In the genomic region with DNA sequence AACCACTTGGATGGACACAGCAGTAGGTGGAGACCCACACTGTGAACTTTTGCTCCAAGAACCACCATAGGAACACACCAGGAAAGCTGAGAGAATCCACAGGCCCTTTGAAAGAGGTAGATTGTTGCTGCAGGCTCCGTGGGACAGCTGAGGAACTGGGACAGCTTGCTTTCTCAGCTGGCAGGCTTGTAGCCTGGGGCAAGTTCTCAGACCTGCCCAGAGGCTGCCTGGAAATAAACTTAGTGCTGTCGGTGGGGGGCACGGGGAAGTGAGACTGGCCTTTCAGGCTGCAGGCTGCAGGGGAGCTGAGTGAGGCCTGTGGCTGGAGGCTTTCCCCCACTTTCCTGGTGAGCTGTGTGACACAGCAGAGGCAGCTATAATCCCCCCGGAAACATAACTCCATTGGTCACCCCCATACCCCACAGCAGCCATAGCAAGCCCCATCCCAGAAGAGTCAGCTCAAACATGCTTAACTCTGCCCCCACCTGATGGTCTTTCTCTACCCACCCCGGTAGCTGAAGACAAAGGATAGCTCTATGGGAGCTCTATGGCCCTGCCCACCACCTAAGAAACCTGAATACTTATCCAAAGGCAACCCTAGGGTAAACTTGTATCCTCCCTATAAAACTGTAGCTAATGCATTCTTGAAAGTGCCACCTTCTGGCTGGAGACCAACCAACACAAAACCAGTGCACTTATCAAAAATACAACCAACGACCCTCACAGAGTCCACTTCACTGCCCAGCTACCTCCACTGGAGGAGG, we compare ENCODE assay signal across 1 cellular context.
TF ChIP-seq lines count a peak whose summit lies in the region.

No MANE protein-coding gene starts in this region.

TF ChIP-seq in WTC11, 78 proteins besides CTCF, POLR2A, EP300 and RAD21 (continued from another document):
- TF ChIP-seq, protein P1, sequence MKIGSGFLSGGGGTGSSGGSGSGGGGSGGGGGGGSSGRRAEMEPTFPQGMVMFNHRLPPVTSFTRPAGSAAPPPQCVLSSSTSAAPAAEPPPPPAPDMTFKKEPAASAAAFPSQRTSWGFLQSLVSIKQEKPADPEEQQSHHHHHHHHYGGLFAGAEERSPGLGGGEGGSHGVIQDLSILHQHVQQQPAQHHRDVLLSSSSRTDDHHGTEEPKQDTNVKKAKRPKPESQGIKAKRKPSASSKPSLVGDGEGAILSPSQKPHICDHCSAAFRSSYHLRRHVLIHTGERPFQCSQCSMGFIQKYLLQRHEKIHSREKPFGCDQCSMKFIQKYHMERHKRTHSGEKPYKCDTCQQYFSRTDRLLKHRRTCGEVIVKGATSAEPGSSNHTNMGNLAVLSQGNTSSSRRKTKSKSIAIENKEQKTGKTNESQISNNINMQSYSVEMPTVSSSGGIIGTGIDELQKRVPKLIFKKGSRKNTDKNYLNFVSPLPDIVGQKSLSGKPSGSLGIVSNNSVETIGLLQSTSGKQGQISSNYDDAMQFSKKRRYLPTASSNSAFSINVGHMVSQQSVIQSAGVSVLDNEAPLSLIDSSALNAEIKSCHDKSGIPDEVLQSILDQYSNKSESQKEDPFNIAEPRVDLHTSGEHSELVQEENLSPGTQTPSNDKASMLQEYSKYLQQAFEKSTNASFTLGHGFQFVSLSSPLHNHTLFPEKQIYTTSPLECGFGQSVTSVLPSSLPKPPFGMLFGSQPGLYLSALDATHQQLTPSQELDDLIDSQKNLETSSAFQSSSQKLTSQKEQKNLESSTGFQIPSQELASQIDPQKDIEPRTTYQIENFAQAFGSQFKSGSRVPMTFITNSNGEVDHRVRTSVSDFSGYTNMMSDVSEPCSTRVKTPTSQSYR (CRISPR knock-in tag; IDR thresholded peaks at IDR 0.05) = no peak
- TF ChIP-seq, protein P2, sequence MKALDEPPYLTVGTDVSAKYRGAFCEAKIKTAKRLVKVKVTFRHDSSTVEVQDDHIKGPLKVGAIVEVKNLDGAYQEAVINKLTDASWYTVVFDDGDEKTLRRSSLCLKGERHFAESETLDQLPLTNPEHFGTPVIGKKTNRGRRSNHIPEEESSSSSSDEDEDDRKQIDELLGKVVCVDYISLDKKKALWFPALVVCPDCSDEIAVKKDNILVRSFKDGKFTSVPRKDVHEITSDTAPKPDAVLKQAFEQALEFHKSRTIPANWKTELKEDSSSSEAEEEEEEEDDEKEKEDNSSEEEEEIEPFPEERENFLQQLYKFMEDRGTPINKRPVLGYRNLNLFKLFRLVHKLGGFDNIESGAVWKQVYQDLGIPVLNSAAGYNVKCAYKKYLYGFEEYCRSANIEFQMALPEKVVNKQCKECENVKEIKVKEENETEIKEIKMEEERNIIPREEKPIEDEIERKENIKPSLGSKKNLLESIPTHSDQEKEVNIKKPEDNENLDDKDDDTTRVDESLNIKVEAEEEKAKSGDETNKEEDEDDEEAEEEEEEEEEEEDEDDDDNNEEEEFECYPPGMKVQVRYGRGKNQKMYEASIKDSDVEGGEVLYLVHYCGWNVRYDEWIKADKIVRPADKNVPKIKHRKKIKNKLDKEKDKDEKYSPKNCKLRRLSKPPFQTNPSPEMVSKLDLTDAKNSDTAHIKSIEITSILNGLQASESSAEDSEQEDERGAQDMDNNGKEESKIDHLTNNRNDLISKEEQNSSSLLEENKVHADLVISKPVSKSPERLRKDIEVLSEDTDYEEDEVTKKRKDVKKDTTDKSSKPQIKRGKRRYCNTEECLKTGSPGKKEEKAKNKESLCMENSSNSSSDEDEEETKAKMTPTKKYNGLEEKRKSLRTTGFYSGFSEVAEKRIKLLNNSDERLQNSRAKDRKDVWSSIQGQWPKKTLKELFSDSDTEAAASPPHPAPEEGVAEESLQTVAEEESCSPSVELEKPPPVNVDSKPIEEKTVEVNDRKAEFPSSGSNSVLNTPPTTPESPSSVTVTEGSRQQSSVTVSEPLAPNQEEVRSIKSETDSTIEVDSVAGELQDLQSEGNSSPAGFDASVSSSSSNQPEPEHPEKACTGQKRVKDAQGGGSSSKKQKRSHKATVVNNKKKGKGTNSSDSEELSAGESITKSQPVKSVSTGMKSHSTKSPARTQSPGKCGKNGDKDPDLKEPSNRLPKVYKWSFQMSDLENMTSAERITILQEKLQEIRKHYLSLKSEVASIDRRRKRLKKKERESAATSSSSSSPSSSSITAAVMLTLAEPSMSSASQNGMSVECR (CRISPR knock-in tag; IDR thresholded peaks at IDR 0.05; ENCODE audit: borderline replicate concordance) = no peak
- no peak for TF ChIP-seq NR1H2 (CRISPR knock-in tag; IDR thresholded peaks at IDR 0.05)
- TF ChIP-seq, protein P3, sequence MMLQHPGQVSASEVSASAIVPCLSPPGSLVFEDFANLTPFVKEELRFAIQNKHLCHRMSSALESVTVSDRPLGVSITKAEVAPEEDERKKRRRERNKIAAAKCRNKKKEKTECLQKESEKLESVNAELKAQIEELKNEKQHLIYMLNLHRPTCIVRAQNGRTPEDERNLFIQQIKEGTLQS (CRISPR knock-in tag; conservative IDR thresholded peaks at IDR 0.05) = no peak
- TF ChIP-seq, protein P4, sequence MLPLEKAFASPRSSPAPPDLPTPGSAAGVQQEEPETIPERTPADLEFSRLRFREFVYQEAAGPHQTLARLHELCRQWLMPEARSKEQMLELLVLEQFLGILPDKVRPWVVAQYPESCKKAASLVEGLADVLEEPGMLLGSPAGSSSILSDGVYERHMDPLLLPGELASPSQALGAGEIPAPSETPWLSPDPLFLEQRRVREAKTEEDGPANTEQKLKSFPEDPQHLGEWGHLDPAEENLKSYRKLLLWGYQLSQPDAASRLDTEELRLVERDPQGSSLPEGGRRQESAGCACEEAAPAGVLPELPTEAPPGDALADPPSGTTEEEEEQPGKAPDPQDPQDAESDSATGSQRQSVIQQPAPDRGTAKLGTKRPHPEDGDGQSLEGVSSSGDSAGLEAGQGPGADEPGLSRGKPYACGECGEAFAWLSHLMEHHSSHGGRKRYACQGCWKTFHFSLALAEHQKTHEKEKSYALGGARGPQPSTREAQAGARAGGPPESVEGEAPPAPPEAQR (CRISPR knock-in tag; IDR thresholded peaks at IDR 0.05) = no peak
- no peak for TF ChIP-seq ZNF416 (CRISPR knock-in tag; IDR thresholded peaks at IDR 0.05)
- TF ChIP-seq, protein P5, sequence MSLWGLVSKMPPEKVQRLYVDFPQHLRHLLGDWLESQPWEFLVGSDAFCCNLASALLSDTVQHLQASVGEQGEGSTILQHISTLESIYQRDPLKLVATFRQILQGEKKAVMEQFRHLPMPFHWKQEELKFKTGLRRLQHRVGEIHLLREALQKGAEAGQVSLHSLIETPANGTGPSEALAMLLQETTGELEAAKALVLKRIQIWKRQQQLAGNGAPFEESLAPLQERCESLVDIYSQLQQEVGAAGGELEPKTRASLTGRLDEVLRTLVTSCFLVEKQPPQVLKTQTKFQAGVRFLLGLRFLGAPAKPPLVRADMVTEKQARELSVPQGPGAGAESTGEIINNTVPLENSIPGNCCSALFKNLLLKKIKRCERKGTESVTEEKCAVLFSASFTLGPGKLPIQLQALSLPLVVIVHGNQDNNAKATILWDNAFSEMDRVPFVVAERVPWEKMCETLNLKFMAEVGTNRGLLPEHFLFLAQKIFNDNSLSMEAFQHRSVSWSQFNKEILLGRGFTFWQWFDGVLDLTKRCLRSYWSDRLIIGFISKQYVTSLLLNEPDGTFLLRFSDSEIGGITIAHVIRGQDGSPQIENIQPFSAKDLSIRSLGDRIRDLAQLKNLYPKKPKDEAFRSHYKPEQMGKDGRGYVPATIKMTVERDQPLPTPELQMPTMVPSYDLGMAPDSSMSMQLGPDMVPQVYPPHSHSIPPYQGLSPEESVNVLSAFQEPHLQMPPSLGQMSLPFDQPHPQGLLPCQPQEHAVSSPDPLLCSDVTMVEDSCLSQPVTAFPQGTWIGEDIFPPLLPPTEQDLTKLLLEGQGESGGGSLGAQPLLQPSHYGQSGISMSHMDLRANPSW (CRISPR knock-in tag; conservative IDR thresholded peaks at IDR 0.05; ENCODE audit: low read depth) = no peak
- TF ChIP-seq ZNF317 (CRISPR knock-in tag; IDR thresholded peaks at IDR 0.05; ENCODE audit: borderline replicate concordance, low read depth) = no peak
- TF ChIP-seq, protein P6, sequence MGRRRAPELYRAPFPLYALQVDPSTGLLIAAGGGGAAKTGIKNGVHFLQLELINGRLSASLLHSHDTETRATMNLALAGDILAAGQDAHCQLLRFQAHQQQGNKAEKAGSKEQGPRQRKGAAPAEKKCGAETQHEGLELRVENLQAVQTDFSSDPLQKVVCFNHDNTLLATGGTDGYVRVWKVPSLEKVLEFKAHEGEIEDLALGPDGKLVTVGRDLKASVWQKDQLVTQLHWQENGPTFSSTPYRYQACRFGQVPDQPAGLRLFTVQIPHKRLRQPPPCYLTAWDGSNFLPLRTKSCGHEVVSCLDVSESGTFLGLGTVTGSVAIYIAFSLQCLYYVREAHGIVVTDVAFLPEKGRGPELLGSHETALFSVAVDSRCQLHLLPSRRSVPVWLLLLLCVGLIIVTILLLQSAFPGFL (CRISPR knock-in tag; IDR thresholded peaks at IDR 0.05; ENCODE audit: borderline replicate concordance) = no peak
- TF ChIP-seq, protein P7, sequence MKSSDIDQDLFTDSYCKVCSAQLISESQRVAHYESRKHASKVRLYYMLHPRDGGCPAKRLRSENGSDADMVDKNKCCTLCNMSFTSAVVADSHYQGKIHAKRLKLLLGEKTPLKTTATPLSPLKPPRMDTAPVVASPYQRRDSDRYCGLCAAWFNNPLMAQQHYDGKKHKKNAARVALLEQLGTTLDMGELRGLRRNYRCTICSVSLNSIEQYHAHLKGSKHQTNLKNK (CRISPR knock-in tag; IDR thresholded peaks at IDR 0.05) = no peak
- no peak for TF ChIP-seq ZNF232 (CRISPR knock-in tag; IDR thresholded peaks at IDR 0.05)
- no peak for TF ChIP-seq PRRX2 (CRISPR knock-in tag; IDR thresholded peaks at IDR 0.05)
- TF ChIP-seq, protein P8, sequence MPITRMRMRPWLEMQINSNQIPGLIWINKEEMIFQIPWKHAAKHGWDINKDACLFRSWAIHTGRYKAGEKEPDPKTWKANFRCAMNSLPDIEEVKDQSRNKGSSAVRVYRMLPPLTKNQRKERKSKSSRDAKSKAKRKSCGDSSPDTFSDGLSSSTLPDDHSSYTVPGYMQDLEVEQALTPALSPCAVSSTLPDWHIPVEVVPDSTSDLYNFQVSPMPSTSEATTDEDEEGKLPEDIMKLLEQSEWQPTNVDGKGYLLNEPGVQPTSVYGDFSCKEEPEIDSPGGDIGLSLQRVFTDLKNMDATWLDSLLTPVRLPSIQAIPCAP (CRISPR knock-in tag; IDR thresholded peaks at IDR 0.05) = no peak
- TF ChIP-seq, protein P9, sequence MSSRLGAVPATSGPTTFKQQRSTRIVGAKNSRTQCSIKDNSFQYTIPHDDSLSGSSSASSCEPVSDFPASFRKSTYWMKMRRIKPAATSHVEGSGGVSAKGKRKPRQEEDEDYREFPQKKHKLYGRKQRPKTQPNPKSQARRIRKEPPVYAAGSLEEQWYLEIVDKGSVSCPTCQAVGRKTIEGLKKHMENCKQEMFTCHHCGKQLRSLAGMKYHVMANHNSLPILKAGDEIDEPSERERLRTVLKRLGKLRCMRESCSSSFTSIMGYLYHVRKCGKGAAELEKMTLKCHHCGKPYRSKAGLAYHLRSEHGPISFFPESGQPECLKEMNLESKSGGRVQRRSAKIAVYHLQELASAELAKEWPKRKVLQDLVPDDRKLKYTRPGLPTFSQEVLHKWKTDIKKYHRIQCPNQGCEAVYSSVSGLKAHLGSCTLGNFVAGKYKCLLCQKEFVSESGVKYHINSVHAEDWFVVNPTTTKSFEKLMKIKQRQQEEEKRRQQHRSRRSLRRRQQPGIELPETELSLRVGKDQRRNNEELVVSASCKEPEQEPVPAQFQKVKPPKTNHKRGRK (CRISPR knock-in tag; IDR thresholded peaks at IDR 0.05; ENCODE audit: borderline replicate concordance) = no peak
- TF ChIP-seq, protein P10, sequence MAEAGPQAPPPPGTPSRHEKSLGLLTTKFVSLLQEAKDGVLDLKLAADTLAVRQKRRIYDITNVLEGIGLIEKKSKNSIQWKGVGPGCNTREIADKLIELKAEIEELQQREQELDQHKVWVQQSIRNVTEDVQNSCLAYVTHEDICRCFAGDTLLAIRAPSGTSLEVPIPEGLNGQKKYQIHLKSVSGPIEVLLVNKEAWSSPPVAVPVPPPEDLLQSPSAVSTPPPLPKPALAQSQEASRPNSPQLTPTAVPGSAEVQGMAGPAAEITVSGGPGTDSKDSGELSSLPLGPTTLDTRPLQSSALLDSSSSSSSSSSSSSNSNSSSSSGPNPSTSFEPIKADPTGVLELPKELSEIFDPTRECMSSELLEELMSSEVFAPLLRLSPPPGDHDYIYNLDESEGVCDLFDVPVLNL (CRISPR knock-in tag; IDR thresholded peaks at IDR 0.05; ENCODE audit: borderline replicate concordance, low read depth) = no peak
- TF ChIP-seq JAZF1 (CRISPR knock-in tag; IDR thresholded peaks at IDR 0.05) = no peak
- TF ChIP-seq ZNF219 (CRISPR knock-in tag; IDR thresholded peaks at IDR 0.05; ENCODE audit: borderline replicate concordance) = no peak
